8 cellular contexts compared by ENCODE assay signal in the genomic region with DNA sequence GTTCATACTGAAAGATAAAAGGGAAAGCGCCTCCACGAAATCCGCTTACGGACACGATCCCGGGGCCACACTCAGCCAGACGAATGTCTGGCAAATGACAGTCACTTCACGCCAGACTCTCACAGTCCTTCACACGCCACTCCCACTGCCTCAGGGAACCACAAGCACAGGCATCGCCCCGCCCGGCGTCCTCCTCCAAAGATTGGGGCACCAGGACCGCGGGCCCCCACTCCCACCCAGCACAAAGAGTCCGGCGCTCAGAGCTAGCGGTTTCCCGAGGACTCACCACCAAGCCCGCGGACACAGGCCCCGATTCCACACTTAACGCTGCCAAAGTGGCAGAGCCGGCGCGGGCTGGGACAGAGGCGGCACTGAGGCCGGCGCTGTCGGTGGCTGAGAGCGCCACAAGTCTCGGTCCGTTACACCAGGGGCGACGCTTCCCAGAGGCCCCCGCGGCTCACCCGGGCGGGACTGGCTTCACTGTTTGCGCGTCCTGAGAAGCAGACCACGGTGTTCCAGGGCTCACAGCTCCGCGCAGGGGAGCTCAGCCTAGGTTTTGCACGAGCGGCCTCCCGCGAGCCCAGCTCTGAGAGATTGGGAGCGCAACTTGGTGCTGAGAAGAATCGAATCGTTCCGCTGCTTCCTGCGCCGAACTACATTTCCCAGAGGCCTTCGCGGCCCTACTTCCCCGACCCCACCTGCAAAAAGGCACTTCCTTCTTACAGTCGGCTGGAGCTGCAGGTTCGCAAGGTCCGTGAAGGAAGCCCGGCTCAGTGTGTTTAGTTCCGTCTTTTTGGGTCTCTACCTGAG. TPM values are rescaled to one million over a fixed set of nuclear protein-coding genes. Genes with fewer than 3 reads are reported as not detected.
DNase-seq lines count a peak whose midpoint lies in the region; ATAC-seq and TF ChIP-seq lines count a peak whose summit lies in the region.

ZNF569 (minus strand) TSS at position 647 of the 810 bp plus-strand sequence. CDS start 22,523 bp downstream, outside the sequence.

- peaks cover 5% of the 10 kb centered on the region for H3K36me3 Mint-ChIP-seq in natural killer cell

- no peaks in the 10 kb centered on the region for H3K27me3 Mint-ChIP-seq in natural killer cell (ENCODE audit: low read depth in 2 of 2)

- peak; percentile 54 for ATAC-seq in GM21619 (IDR thresholded peaks at IDR 0.05; ENCODE audit: unreplicated experiment)
- ATAC-seq in natural killer cell: peak; percentile 64 to 80 (median 67)

- in situ Hi-C loops in KBM-7 (cut with MboI; ENCODE audit: low pct_unique_long_range_greater_than_20kb, low sequenced_read_pairs): no loop called here

- no peak for TF ChIP-seq CTCF in fibroblast of pulmonary artery (IDR thresholded peaks at IDR 0.05; ENCODE audit: low read length, missing control alignments)
- TF ChIP-seq CTCF in natural killer cell (IDR thresholded peaks at IDR 0.05): no peak

- H3K4me1 Mint-ChIP-seq in natural killer cell: peaks cover 35 to 49% of the 10 kb centered on the region in 2 donors

- H3K9me3 Mint-ChIP-seq in natural killer cell: peaks cover 0 to 9% of the 10 kb centered on the region in 2 donors

- intact Hi-C loops in natural killer cell (cut with micrococcal nuclease): loop anchor here (1.0 to 5.0 kb wide), 9 partner anchors 96 to 860 kb away; partner anchors contain the start of genes ZNF382, ZNF527, ZNF540 and ZNF571

- H3K4me3 ChIP-seq in fibroblast of pulmonary artery (replicated peaks; ENCODE audit: low read depth, low read length): peak within 1 kb of the TSS; percentile 98

- H3K4me3 Mint-ChIP-seq in natural killer cell: peak within 1 kb of the TSS; percentile 94

- H3K27ac Mint-ChIP-seq in natural killer cell: peak within 1 kb of the TSS; percentile 97 to 99

- DNase-seq in DMS153 treated with DMSO at 0.1 percent for 48 hours (lab: John Stamatoyannopoulos, UW; ENCODE audit: unreplicated experiment): peak; percentile 31
- DNase-seq in KBM-7: peak; percentile 96
- DNase-seq in RPMI7951 (ENCODE audit: low read depth): peak; percentile 95
- DNase-seq in activated T-helper 9 cell treated with anti-CD3 and anti-CD28 coated beads, Interleukin-2, amount 50 U/mL, for 16 hours (ENCODE audit: low read depth): peak; percentile 77
- peak; percentile 97 for DNase-seq in fibroblast of pulmonary artery (ENCODE audit: low read depth)
- peak; percentile 86 for DNase-seq in natural killer cell
- DNase-seq in stimulated activated naive CD4-positive, alpha-beta T cell (lab: John Stamatoyannopoulos, UW): peak; percentile 79 to 93 (median 88)

RNA-seq across cellular contexts. Expression of gene ZNF569, which starts in this region (rescaled TPM):
- 12.5 and 17.9 TPM in 2 replicates for total RNA-seq in RPMI7951 (2014; rRNA removed; shearing (Covaris generic))
- total RNA-seq in natural killer cell: 1 to 10 TPM; 6.3 to 9.5 (median 8.0) TPM

Comparison
In these comparisons a context has a peak if more than half of its experiments do, and no peak if none do; other contexts are left out.
1. Peak in every context shown above with its lines: DNase-seq, ATAC-seq and H3K4me3 ChIP-seq.
2. DNase-seq: peak in every context shown above with its lines; median percentile 97 in fibroblast of pulmonary artery; 96 in KBM-7; 95 in RPMI7951; 88 in stimulated activated naive CD4-positive, alpha-beta T cell; 86 in natural killer cell; 77 in activated T-helper 9 cell treated with anti-CD3 and anti-CD28 coated beads, Interleukin-2, amount 50 U/mL, for 16 hours; 31 in DMS153 treated with DMSO at 0.1 percent for 48 hours.